In the genomic region with DNA sequence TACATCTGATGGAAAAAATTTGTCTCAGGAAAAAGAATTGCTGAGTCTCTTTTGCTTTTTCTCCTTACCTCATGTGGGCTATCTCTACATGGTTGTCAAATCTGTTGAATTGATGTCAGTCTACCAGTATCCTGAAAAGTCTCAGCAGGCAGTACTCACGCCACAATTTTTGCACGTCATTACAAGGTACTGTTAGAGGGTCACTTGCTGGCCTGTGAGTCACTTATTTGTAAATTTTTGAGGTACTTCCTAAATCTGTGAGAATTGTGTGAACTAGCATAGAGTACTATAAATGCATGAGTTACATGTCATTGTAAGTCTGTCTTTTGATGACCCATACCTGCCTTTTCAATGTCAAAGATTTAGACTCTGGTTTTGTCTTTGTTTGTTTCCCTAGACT, we compare ENCODE assay signal across 12 cellular contexts. TPM values are rescaled to one million over a fixed set of nuclear protein-coding genes. Genes with fewer than 3 reads are reported as not detected.
A peak's percentile ranks its signal among the peaks of the same experiment; 100 is the strongest.
DNase-seq lines count a peak whose midpoint lies in the region; ATAC-seq and TF ChIP-seq lines count a peak whose summit lies in the region.
"Had no signal": no experiment of that assay in that cellular context is flagged by ENCODE, and none has a peak within 500 bp of the region (broad histone marks: within the 10 kb centered on the region; RNA-seq: fewer than 3 reads in every experiment).

No MANE protein-coding gene starts in this region.

- H3K9ac ChIP-seq in OCI-LY1 (ENCODE audit: low read length): no peak overlapping the region
- H3K9ac ChIP-seq: GM23248 had no signal

- no peak overlapping the region for H3K4me3 Mint-ChIP-seq in CD8-positive, alpha-beta T cell
- H3K4me3 Mint-ChIP-seq in stimulated activated naive CD8-positive, alpha-beta T cell treated with anti-CD3 and anti-CD28 coated beads, Interleukin-15, amount 100 ng/mL, for 72 hours: no peak overlapping the region

- H4K20me1 ChIP-seq in OCI-LY1 (ENCODE audit: insufficient read depth, low read length) (no peaks in the 10 kb centered on the region), osteoblast (ENCODE audit: insufficient read depth, low read length) (no peaks in the 10 kb centered on the region)

- CTCF ChIA-PET in CD8-positive, alpha-beta T cell (lab: Charles Lee): interaction anchor here (0.9 to 1.0 kb wide), 2 partner anchors 15 to 24 kb away, joined by 4 read pairs; no protein-coding TSS in a partner anchor

- no peaks in the 10 kb centered on the region for H3K27me3 ChIP-seq in CD8-positive, alpha-beta T cell (ENCODE audit: insufficient read depth, low read length)
- H3K27me3 ChIP-seq in OCI-LY1 (ENCODE audit: insufficient read depth, low read length): no peaks in the 10 kb centered on the region
- H3K27me3 ChIP-seq in lower lobe of right lung (ENCODE audit: low read depth): no peaks in the 10 kb centered on the region
- H3K27me3 ChIP-seq in osteoblast (ENCODE audit: insufficient read depth, low read length): no peaks in the 10 kb centered on the region
- no peaks in the 10 kb centered on the region for H3K27me3 ChIP-seq in prostate gland (replicated peaks; ENCODE audit: insufficient read depth)

- peaks cover 18% of the 10 kb centered on the region for H3K4me1 ChIP-seq in CD8-positive, alpha-beta T cell (ENCODE audit: insufficient read depth, low read length)
- peaks cover 37% of the 10 kb centered on the region for H3K4me1 ChIP-seq in OCI-LY1 (ENCODE audit: insufficient read depth, low read length, severe bottlenecking)
- H3K4me1 ChIP-seq in lower lobe of right lung: no peaks in the 10 kb centered on the region
- no peaks in the 10 kb centered on the region for H3K4me1 ChIP-seq in osteoblast (ENCODE audit: insufficient read depth, low read length)
- no peaks in the 10 kb centered on the region for H3K4me1 ChIP-seq in prostate gland (replicated peaks)

- no peaks in the 10 kb centered on the region for H3K9me2 ChIP-seq in OCI-LY1 (ENCODE audit: low read depth, low read length)

- no peak for TF ChIP-seq CTCF in CD8-positive, alpha-beta T cell (IDR thresholded peaks at IDR 0.05)
- no peak for TF ChIP-seq CTCF in OCI-LY1 (IDR thresholded peaks at IDR 0.05; ENCODE audit: low read length)
- no peak for TF ChIP-seq CTCF in lower lobe of right lung (IDR thresholded peaks at IDR 0.05)
- TF ChIP-seq CTCF in osteoblast (IDR thresholded peaks at IDR 0.05; ENCODE audit: extremely low read depth, low read depth, low read length): no peak
- TF ChIP-seq CTCF in prostate gland (IDR thresholded peaks at IDR 0.05): no peak

- H3K27ac ChIP-seq in CD8-positive, alpha-beta T cell (ENCODE audit: low read depth, low read length): no peak overlapping the region
- H3K27ac ChIP-seq in OCI-LY1 (ENCODE audit: low read depth, low read length, poor library complexity, severe bottlenecking) (peak overlapping the region; percentile 88), lower lobe of right lung (no peak overlapping the region), osteoblast (ENCODE audit: low read depth, low read length) (no peak overlapping the region), prostate gland (no peak overlapping the region)
- H3K27ac ChIP-seq: GM23248 had no signal

- H3K4me2 ChIP-seq in OCI-LY1 (ENCODE audit: low read length) (peak overlapping the region; percentile 27; the same call in 1 of the 2 replicates), osteoblast (ENCODE audit: insufficient read depth, low read length) (no peak overlapping the region)

- H3K36me3 ChIP-seq in CD8-positive, alpha-beta T cell (ENCODE audit: insufficient read depth, low read length): peaks cover 7% of the 10 kb centered on the region
- H3K36me3 ChIP-seq in OCI-LY1 (ENCODE audit: insufficient read depth, low read length): peaks cover 60% of the 10 kb centered on the region
- H3K36me3 ChIP-seq in lower lobe of right lung: peaks cover 64% of the 10 kb centered on the region
- H3K36me3 ChIP-seq in osteoblast (ENCODE audit: insufficient read depth, low read length): peaks cover 40% of the 10 kb centered on the region
- no peaks in the 10 kb centered on the region for H3K36me3 ChIP-seq in prostate gland

- 80% methylated on average over 2 of the region's 2 CpGs for WGBS in prostate gland

- no peaks in the 10 kb centered on the region for H3K79me2 ChIP-seq in OCI-LY1 (ENCODE audit: insufficient read depth, low read length)
- no peaks in the 10 kb centered on the region for H3K79me2 ChIP-seq in osteoblast (ENCODE audit: insufficient read depth, low read length)

- POLR2A ChIA-PET in CD8-positive, alpha-beta T cell (lab: Charles Lee): interaction anchor here (0.9 to 1.9 kb wide), 3 partner anchors 15 to 25 kb away, joined by 3 to 13 read pairs (median 3); a partner anchor contains a TSS

- ATAC-seq in CD8-positive, alpha-beta T cell: no peak
- ATAC-seq in HG02610 (IDR thresholded peaks at IDR 0.05; ENCODE audit: unreplicated experiment) (peak; percentile 17), lower lobe of right lung (peak; percentile 44 to 76)
- ATAC-seq in stimulated activated naive CD8-positive, alpha-beta T cell treated with anti-CD3 and anti-CD28 coated beads, Interleukin-15, amount 100 ng/mL, for 72 hours: no peak
- ATAC-seq: PC-3 had no signal

- DNase-seq in CD8-positive, alpha-beta T cell: no peak
- DNase-seq in lower lobe of right lung (no peak), kidney glomerular epithelial cell (lab: John Stamatoyannopoulos, UW) (no peak), osteoblast (ENCODE audit: insufficient read length, low spot score, missing footprints) (no peak), prostate gland (ENCODE audit: low spot score) (no peak)
- DNase-seq in stimulated activated naive CD8-positive, alpha-beta T cell treated with anti-CD3 and anti-CD28 coated beads, Interleukin-15, amount 100 ng/mL, for 72 hours: no peak
- DNase-seq: GM23248; head of caudate nucleus; PC-3; stimulated activated CD4-positive, alpha-beta T cell treated with anti-CD3 and anti-CD28 coated beads, Interleukin-1b, Interleukin-23, amount 100 ng/mL, for 48 hours had no signal

- H3K27me3 Mint-ChIP-seq in CD8-positive, alpha-beta T cell (ENCODE audit: low read depth): no peaks in the 10 kb centered on the region
- no peaks in the 10 kb centered on the region for H3K27me3 Mint-ChIP-seq in stimulated activated naive CD8-positive, alpha-beta T cell treated with anti-CD3 and anti-CD28 coated beads, Interleukin-15, amount 100 ng/mL, for 72 hours

- H2AFZ ChIP-seq in OCI-LY1 (ENCODE audit: low read length): no peak overlapping the region
- no peak overlapping the region for H2AFZ ChIP-seq in osteoblast (ENCODE audit: low read length)
- H2AFZ ChIP-seq: GM23248 had no signal

- peaks cover 8% of the 10 kb centered on the region for H3K4me1 Mint-ChIP-seq in CD8-positive, alpha-beta T cell (ENCODE audit: low read depth)
- no peaks in the 10 kb centered on the region for H3K4me1 Mint-ChIP-seq in stimulated activated naive CD8-positive, alpha-beta T cell treated with anti-CD3 and anti-CD28 coated beads, Interleukin-15, amount 100 ng/mL, for 72 hours

- TF ChIP-seq POLR2A in prostate gland (IDR thresholded peaks at IDR 0.05): no peak

- no peak overlapping the region for H3K4me3 ChIP-seq in CD8-positive, alpha-beta T cell (ENCODE audit: low read depth, low read length)
- H3K4me3 ChIP-seq in OCI-LY1 (ENCODE audit: low read depth, low read length, poor library complexity, severe bottlenecking) (peak overlapping the region; percentile 10), lower lobe of right lung (no peak overlapping the region), osteoblast (ENCODE audit: insufficient read depth, low read length) (no peak overlapping the region), prostate gland (no peak overlapping the region)
- H3K4me3 ChIP-seq: GM23248 had no signal

- H3F3A ChIP-seq in OCI-LY1 (ENCODE audit: insufficient read depth, low read length): peaks cover 2% of the 10 kb centered on the region; the same call in 1 of the 2 replicates

- peak overlapping the region; percentile 81 for H3K27ac Mint-ChIP-seq in CD8-positive, alpha-beta T cell
- no peak overlapping the region for H3K27ac Mint-ChIP-seq in stimulated activated naive CD8-positive, alpha-beta T cell treated with anti-CD3 and anti-CD28 coated beads, Interleukin-15, amount 100 ng/mL, for 72 hours

- H3K36me3 Mint-ChIP-seq in CD8-positive, alpha-beta T cell: peaks cover 45% of the 10 kb centered on the region

- H3K9me3 Mint-ChIP-seq in CD8-positive, alpha-beta T cell: no peaks in the 10 kb centered on the region
- H3K9me3 Mint-ChIP-seq in stimulated activated naive CD8-positive, alpha-beta T cell treated with anti-CD3 and anti-CD28 coated beads, Interleukin-15, amount 100 ng/mL, for 72 hours: no peaks in the 10 kb centered on the region

- H3K9me3 ChIP-seq in CD8-positive, alpha-beta T cell (ENCODE audit: low read length): no peaks in the 10 kb centered on the region
- H3K9me3 ChIP-seq in OCI-LY1 (ENCODE audit: low read length) (no peaks in the 10 kb centered on the region), lower lobe of right lung (no peaks in the 10 kb centered on the region), osteoblast (ENCODE audit: low read depth, low read length) (no peaks in the 10 kb centered on the region), prostate gland (no peaks in the 10 kb centered on the region)

- intact Hi-C loops in CD8-positive, alpha-beta T cell (cut with DNase I, micrococcal nuclease): no loop called here
- intact Hi-C loops in lower lobe of right lung (cut with DNase I) (no loop called here), prostate gland (cut with DNase I) (no loop called here)

RNA-seq across cellular contexts. Expression of a gene that starts 15.9 kb away (rescaled TPM):
- 1 to 10 TPM; 5.8 to 6.4 TPM for total RNA-seq in CD8-positive, alpha-beta T cell
- 25.1 TPM for total RNA-seq in lower lobe of right lung
- total RNA-seq in osteoblast: 38.4 and 49.8 TPM in 2 replicates
- 10 to 100 TPM; 17.6 to 25.2 TPM for total RNA-seq in prostate gland

RNA-seq across cellular contexts. Expression of a gene that starts 59.0 kb away (rescaled TPM):
- total RNA-seq in CD8-positive, alpha-beta T cell: 1 to 10 TPM; 4.6 to 6.3 TPM
- total RNA-seq in lower lobe of right lung: 18.5 TPM
- total RNA-seq in osteoblast: 40.7 and 42.0 TPM in 2 replicates
- total RNA-seq in prostate gland: 100 to 1,000 TPM in 1 of 2 donors, 10 to 100 TPM in 1; 29.9 to 171 TPM

Comparison
In these comparisons a context has a peak if more than half of its experiments do, and no peak if none do; other contexts are left out.
1. ATAC-seq: peak in HG02610 (single experiment) and lower lobe of right lung (2 of 2); none in CD8-positive, alpha-beta T cell (single experiment) and stimulated activated naive CD8-positive, alpha-beta T cell treated with anti-CD3 and anti-CD28 coated beads, Interleukin-15, amount 100 ng/mL, for 72 hours (single experiment).